In genomic region chr15:99403597-99403996, GRCh38 we compare ENCODE assay signal across 1 cellular context.
TF ChIP-seq lines count a peak whose summit lies in the region.

No MANE protein-coding gene starts in this region.

TF ChIP-seq in HepG2, 621 proteins besides CTCF, POLR2A, EP300 and RAD21 (continued from another document):
- TF ChIP-seq ARID5B (CRISPR knock-in tag; IDR thresholded peaks at IDR 0.05) (no peak), SETDB1 (CRISPR knock-in tag; IDR thresholded peaks at IDR 0.05; ENCODE audit: borderline replicate concordance) (no peak), ATF3 (CRISPR knock-in tag; IDR thresholded peaks at IDR 0.05) (no peak)
